Comparison of ENCODE assay signal across 23 cellular contexts in genomic region chr21:38080888-38081287, GRCh38.
"Had no signal": no experiment of that assay in that cellular context is flagged by ENCODE, and none has a peak within 500 bp of the region (broad histone marks: within the 10 kb centered on the region; RNA-seq: fewer than 3 reads in every experiment).

No MANE protein-coding gene starts in this region.

- H3K4me1 ChIP-seq: colonic mucosa, psoas muscle, sigmoid colon, stomach had no signal

- ATAC-seq: left colon; naive thymus-derived CD4-positive, alpha-beta T cell had no signal

- H3K4me1 Mint-ChIP-seq: endodermal cell; immature natural killer cell; naive thymus-derived CD4-positive, alpha-beta T cell had no signal

- H3K27ac Mint-ChIP-seq: endodermal cell; immature natural killer cell; naive thymus-derived CD4-positive, alpha-beta T cell; nephron progenitor cell had no signal

- FAIRE-seq: endothelial cell of umbilical vein, frontal cortex, kidney had no signal

- H3K27ac ChIP-seq: colonic mucosa, neutrophil, psoas muscle, sigmoid colon, skin epidermis, stomach had no signal

- H3K4me3 ChIP-seq: colonic mucosa, psoas muscle, sigmoid colon, skin epidermis, stomach had no signal

- H3K9me3 Mint-ChIP-seq: endodermal cell; naive thymus-derived CD4-positive, alpha-beta T cell; nephron progenitor cell had no signal

- H3K4me3 Mint-ChIP-seq: endodermal cell; immature natural killer cell; naive thymus-derived CD4-positive, alpha-beta T cell; nephron progenitor cell had no signal

- H3K27me3 ChIP-seq: colonic mucosa, sigmoid colon, stomach had no signal

- H3K36me3 Mint-ChIP-seq: immature natural killer cell; naive thymus-derived CD4-positive, alpha-beta T cell had no signal

- H3K36me3 ChIP-seq: colonic mucosa, neutrophil, sigmoid colon, stomach had no signal

- DNase-seq: colonic mucosa; effector CD4-positive, alpha-beta T cell; endodermal cell; erythroblast; immature natural killer cell; kidney; left colon; mammary epithelial cell; naive thymus-derived CD4-positive, alpha-beta T cell; nephron progenitor cell; psoas muscle; retina; sigmoid colon; stimulated activated CD4-positive, alpha-beta T cell treated with anti-CD3 and anti-CD28 coated beads, Interleukin-2, amount 100 ng/mL, for 24 hours; stimulated activated CD4-positive, alpha-beta T cell treated with anti-CD3 and anti-CD28 coated beads, Interleukin-4, amount 100 ng/mL, for 4 hours; stimulated activated naive CD4-positive, alpha-beta T cell; stomach; substantia nigra; trophoblast cell had no signal

- H3K9me3 ChIP-seq: colonic mucosa, neutrophil, psoas muscle, sigmoid colon, stomach had no signal
